Comparison of ENCODE assay signal across 29 cellular contexts in the genomic region with DNA sequence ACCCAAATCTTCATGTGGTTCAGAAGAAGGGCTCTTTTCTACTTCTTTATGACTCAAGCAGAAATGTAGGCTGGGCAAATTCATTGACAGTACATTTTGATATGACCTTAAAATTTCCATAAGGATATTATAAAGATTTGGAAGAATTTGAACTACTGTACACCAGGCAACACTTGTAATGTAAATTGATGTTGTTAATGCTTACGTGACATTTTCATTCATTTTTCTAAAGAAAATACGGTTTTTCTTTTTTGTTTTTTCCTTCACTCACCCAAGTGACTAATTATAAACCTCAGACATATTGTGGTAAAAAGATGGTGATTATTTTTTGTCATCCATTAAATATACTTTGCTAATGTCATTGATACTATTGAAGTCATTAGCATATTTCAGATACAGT.
"Had no signal": no experiment of that assay in that cellular context is flagged by ENCODE, and none has a peak within 500 bp of the region (broad histone marks: within the 10 kb centered on the region; RNA-seq: fewer than 3 reads in every experiment).

No MANE protein-coding gene starts in this region.

- H3K4me3 Mint-ChIP-seq: activated B cell treated with CpG ODN at 0.5 μM for 24 hours; activated CD8-positive, alpha-beta T cell treated with anti-CD3 and anti-CD28 coated beads for 36 hours; activated naive CD8-positive, alpha-beta T cell treated with anti-CD3 and anti-CD28 coated beads for 36 hours; activated T-cell treated with anti-CD3 and anti-CD28 coated beads, Interleukin-2, amount 50 U/mL, for 4 hours; nephron progenitor cell; T-helper 17 cell had no signal

- ATAC-seq: activated CD8-positive, alpha-beta T cell treated with anti-CD3 and anti-CD28 coated beads for 36 hours; left cardiac atrium; left ventricle myocardium superior; T-helper 17 cell had no signal

- H3K4me1 ChIP-seq: ascending aorta, prostate gland had no signal

- H3K27ac Mint-ChIP-seq: activated CD8-positive, alpha-beta T cell treated with anti-CD3 and anti-CD28 coated beads for 36 hours; activated naive CD8-positive, alpha-beta T cell treated with anti-CD3 and anti-CD28 coated beads for 36 hours; nephron progenitor cell; T-helper 17 cell had no signal

- H3K27me3 Mint-ChIP-seq: activated B cell treated with CpG ODN at 0.5 μM for 24 hours; activated CD8-positive, alpha-beta T cell treated with anti-CD3 and anti-CD28 coated beads for 36 hours; activated naive CD8-positive, alpha-beta T cell treated with anti-CD3 and anti-CD28 coated beads for 36 hours; T-helper 17 cell had no signal

- H3K4me2 ChIP-seq: smooth muscle cell had no signal

- H3K9me3 ChIP-seq: ascending aorta, mucosa of descending colon, neutrophil, pancreas, prostate gland had no signal

- DNase-seq: activated B cell treated with CpG ODN at 0.5 μM for 24 hours; activated CD4-positive, alpha-beta T cell treated with anti-CD3 and anti-CD28 coated beads, Interleukin-2, amount 50 U/mL, for 1 hour; activated CD8-positive, alpha-beta T cell treated with anti-CD3 and anti-CD28 coated beads for 36 hours; activated naive CD4-positive, alpha-beta T cell treated with Interleukin-2 at 50 U/mL for 16 hours; activated naive CD8-positive, alpha-beta T cell treated with anti-CD3 and anti-CD28 coated beads for 36 hours; activated T-cell treated with anti-CD3 and anti-CD28 coated beads, Interleukin-2, amount 50 U/mL, for 4 hours; brain microvascular endothelial cell; dorsolateral prefrontal cortex; effector memory CD4-positive, alpha-beta T cell; erythroblast; head of caudate nucleus; hippocampal formation; left cardiac atrium; left ventricle myocardium superior; mucosa of descending colon; nephron progenitor cell; pancreas; retina; stimulated activated CD4-positive, alpha-beta T cell treated with anti-CD3 and anti-CD28 coated beads, Interleukin-1b, Interleukin-23, amount 100 ng/mL, for 48 hours; stimulated activated naive CD4-positive, alpha-beta T cell; SW 1271; T-helper 17 cell; T1000; trophoblast cell had no signal

- H3K9me3 Mint-ChIP-seq: activated B cell treated with CpG ODN at 0.5 μM for 24 hours; activated CD8-positive, alpha-beta T cell treated with anti-CD3 and anti-CD28 coated beads for 36 hours; activated naive CD8-positive, alpha-beta T cell treated with anti-CD3 and anti-CD28 coated beads for 36 hours; activated T-cell treated with anti-CD3 and anti-CD28 coated beads, Interleukin-2, amount 50 U/mL, for 4 hours; nephron progenitor cell had no signal

- H3K27me3 ChIP-seq: ascending aorta, brain microvascular endothelial cell, dorsolateral prefrontal cortex, neutrophil, pancreas had no signal

- H3K36me3 ChIP-seq: ascending aorta, brain microvascular endothelial cell, neutrophil, pancreas, prostate gland had no signal

- H3K27ac ChIP-seq: ascending aorta, brain microvascular endothelial cell, coronary artery, dorsolateral prefrontal cortex, neutrophil had no signal

- H3K4me3 ChIP-seq: ascending aorta, coronary artery, dorsolateral prefrontal cortex, mucosa of descending colon, pancreas, prostate gland, smooth muscle cell had no signal
